ENCODE assay signal across 1 cellular context in genomic region chr15:35293353-35294130, GRCh38.
TF ChIP-seq lines count a peak whose summit lies in the region.

No MANE protein-coding gene starts in this region.

TF ChIP-seq in GM23338, 12 proteins besides CTCF, POLR2A, EP300 and RAD21 (continued from another document):
- no peak for TF ChIP-seq ZNF462 (CRISPR knock-in tag; IDR thresholded peaks at IDR 0.05)
- no peak for TF ChIP-seq ETS1 (IDR thresholded peaks at IDR 0.05)
- no peak for TF ChIP-seq ZNF331 (CRISPR knock-in tag; IDR thresholded peaks at IDR 0.05; ENCODE audit: low read depth)
- TF ChIP-seq CREB1 (CRISPR knock-in tag; IDR thresholded peaks at IDR 0.05; ENCODE audit: low read depth), result no peak
- no peak for TF ChIP-seq REST (IDR thresholded peaks at IDR 0.05; ENCODE audit: unreplicated experiment)
- TF ChIP-seq JUNB (IDR thresholded peaks at IDR 0.05; ENCODE audit: unreplicated experiment), result no peak
- no peak for TF ChIP-seq EZH2phosphoT487 (IDR thresholded peaks at IDR 0.05; ENCODE audit: unreplicated experiment)
- TF ChIP-seq EZH2 (IDR thresholded peaks at IDR 0.05; ENCODE audit: low read depth, unreplicated experiment), result no peak
